1 cellular context compared by ENCODE assay signal in genomic region chr2:95700554-95700953, GRCh38.
TF ChIP-seq lines count a peak whose summit lies in the region.

No MANE protein-coding gene starts in this region.

TF ChIP-seq in GM23338, 12 proteins besides CTCF, POLR2A, EP300 and RAD21 (continued from another document):
- no peak for TF ChIP-seq EZH2 (IDR thresholded peaks at IDR 0.05; ENCODE audit: low read depth, unreplicated experiment)
- TF ChIP-seq STAT1 (IDR thresholded peaks at IDR 0.05; ENCODE audit: unreplicated experiment): no peak
- no peak for TF ChIP-seq CREB1 (CRISPR knock-in tag; IDR thresholded peaks at IDR 0.05; ENCODE audit: low read depth)
- TF ChIP-seq JUNB (IDR thresholded peaks at IDR 0.05; ENCODE audit: unreplicated experiment): no peak
- TF ChIP-seq NANOG (IDR thresholded peaks at IDR 0.05; ENCODE audit: borderline replicate concordance): no peak
- no peak for TF ChIP-seq ZNF331 (CRISPR knock-in tag; IDR thresholded peaks at IDR 0.05; ENCODE audit: low read depth)
- TF ChIP-seq, protein P1, sequence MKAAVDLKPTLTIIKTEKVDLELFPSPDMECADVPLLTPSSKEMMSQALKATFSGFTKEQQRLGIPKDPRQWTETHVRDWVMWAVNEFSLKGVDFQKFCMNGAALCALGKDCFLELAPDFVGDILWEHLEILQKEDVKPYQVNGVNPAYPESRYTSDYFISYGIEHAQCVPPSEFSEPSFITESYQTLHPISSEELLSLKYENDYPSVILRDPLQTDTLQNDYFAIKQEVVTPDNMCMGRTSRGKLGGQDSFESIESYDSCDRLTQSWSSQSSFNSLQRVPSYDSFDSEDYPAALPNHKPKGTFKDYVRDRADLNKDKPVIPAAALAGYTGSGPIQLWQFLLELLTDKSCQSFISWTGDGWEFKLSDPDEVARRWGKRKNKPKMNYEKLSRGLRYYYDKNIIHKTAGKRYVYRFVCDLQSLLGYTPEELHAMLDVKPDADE (IDR thresholded peaks at IDR 0.05): no peak
- no peak for TF ChIP-seq ZNF114 (CRISPR knock-in tag; IDR thresholded peaks at IDR 0.05)
- TF ChIP-seq, protein P2, sequence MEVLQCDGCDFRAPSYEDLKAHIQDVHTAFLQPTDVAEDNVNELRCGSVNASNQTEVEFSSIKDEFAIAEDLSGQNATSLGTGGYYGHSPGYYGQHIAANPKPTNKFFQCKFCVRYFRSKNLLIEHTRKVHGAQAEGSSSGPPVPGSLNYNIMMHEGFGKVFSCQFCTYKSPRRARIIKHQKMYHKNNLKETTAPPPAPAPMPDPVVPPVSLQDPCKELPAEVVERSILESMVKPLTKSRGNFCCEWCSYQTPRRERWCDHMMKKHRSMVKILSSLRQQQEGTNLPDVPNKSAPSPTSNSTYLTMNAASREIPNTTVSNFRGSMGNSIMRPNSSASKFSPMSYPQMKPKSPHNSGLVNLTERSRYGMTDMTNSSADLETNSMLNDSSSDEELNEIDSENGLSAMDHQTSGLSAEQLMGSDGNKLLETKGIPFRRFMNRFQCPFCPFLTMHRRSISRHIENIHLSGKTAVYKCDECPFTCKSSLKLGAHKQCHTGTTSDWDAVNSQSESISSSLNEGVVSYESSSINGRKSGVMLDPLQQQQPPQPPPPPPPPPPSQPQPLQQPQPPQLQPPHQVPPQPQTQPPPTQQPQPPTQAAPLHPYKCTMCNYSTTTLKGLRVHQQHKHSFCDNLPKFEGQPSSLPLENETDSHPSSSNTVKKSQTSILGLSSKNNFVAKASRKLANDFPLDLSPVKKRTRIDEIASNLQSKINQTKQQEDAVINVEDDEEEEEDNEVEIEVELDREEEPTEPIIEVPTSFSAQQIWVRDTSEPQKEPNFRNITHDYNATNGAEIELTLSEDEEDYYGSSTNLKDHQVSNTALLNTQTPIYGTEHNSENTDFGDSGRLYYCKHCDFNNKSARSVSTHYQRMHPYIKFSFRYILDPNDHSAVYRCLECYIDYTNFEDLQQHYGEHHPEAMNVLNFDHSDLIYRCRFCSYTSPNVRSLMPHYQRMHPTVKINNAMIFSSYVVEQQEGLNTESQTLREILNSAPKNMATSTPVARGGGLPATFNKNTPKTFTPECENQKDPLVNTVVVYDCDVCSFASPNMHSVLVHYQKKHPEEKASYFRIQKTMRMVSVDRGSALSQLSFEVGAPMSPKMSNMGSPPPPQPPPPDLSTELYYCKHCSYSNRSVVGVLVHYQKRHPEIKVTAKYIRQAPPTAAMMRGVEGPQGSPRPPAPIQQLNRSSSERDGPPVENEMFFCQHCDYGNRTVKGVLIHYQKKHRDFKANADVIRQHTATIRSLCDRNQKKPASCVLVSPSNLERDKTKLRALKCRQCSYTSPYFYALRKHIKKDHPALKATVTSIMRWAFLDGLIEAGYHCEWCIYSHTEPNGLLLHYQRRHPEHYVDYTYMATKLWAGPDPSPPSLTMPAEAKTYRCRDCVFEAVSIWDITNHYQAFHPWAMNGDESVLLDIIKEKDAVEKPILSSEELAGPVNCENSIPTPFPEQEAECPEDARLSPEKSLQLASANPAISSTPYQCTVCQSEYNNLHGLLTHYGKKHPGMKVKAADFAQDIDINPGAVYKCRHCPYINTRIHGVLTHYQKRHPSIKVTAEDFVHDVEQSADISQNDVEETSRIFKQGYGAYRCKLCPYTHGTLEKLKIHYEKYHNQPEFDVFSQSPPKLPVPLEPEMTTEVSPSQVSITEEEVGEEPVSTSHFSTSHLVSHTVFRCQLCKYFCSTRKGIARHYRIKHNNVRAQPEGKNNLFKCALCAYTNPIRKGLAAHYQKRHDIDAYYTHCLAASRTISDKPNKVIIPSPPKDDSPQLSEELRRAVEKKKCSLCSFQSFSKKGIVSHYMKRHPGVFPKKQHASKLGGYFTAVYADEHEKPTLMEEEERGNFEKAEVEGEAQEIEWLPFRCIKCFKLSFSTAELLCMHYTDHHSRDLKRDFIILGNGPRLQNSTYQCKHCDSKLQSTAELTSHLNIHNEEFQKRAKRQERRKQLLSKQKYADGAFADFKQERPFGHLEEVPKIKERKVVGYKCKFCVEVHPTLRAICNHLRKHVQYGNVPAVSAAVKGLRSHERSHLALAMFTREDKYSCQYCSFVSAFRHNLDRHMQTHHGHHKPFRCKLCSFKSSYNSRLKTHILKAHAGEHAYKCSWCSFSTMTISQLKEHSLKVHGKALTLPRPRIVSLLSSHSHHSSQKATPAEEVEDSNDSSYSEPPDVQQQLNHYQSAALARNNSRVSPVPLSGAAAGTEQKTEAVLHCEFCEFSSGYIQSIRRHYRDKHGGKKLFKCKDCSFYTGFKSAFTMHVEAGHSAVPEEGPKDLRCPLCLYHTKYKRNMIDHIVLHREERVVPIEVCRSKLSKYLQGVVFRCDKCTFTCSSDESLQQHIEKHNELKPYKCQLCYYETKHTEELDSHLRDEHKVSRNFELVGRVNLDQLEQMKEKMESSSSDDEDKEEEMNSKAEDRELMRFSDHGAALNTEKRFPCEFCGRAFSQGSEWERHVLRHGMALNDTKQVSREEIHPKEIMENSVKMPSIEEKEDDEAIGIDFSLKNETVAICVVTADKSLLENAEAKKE (CRISPR knock-in tag; IDR thresholded peaks at IDR 0.05): no peak
- TF ChIP-seq, protein P3, sequence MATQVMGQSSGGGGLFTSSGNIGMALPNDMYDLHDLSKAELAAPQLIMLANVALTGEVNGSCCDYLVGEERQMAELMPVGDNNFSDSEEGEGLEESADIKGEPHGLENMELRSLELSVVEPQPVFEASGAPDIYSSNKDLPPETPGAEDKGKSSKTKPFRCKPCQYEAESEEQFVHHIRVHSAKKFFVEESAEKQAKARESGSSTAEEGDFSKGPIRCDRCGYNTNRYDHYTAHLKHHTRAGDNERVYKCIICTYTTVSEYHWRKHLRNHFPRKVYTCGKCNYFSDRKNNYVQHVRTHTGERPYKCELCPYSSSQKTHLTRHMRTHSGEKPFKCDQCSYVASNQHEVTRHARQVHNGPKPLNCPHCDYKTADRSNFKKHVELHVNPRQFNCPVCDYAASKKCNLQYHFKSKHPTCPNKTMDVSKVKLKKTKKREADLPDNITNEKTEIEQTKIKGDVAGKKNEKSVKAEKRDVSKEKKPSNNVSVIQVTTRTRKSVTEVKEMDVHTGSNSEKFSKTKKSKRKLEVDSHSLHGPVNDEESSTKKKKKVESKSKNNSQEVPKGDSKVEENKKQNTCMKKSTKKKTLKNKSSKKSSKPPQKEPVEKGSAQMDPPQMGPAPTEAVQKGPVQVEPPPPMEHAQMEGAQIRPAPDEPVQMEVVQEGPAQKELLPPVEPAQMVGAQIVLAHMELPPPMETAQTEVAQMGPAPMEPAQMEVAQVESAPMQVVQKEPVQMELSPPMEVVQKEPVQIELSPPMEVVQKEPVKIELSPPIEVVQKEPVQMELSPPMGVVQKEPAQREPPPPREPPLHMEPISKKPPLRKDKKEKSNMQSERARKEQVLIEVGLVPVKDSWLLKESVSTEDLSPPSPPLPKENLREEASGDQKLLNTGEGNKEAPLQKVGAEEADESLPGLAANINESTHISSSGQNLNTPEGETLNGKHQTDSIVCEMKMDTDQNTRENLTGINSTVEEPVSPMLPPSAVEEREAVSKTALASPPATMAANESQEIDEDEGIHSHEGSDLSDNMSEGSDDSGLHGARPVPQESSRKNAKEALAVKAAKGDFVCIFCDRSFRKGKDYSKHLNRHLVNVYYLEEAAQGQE (IDR thresholded peaks at IDR 0.05; ENCODE audit: unreplicated experiment): no peak
